Comparison of ENCODE assay signal across 1 cellular context in the genomic region with DNA sequence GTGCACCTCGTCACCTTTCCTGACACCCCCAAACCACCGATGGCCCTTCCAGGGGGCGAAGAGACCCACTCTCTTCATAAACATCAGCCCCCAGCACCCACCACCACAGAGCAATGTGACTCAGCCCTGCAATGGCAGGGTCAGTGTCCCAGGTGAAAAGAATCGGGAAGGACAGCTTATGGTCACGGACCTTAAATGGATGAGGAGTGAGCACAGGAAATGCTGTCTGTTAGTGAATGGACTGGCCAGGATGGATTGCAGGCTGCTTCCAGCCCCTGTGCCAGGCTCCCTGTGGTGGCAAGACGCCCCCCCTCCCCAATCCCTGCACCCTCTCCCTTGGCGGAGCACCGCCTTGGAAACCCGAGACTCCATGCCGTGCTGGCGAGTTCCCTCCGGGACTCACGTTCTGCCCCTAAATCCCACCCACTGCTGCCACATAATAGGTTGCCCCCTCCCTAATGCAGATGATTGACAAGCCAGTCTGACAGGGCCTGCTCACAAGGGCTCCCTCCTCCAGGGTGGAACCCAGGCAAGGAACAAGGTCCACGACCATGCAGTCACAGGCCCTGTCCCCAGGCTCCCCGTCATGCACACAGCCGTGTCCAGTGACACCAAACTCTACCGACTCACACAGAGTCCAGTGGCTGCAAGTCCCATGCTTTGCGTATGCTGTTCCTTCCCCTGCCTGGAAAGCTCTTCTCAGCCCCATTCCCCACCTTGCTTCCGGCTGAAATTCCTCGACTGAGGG.
A peak's percentile ranks its signal among the peaks of the same experiment; 100 is the strongest.
TF ChIP-seq lines count a peak whose summit lies in the region.

No MANE protein-coding gene starts in this region.

TF ChIP-seq in HepG2, 621 proteins besides CTCF, POLR2A, EP300 and RAD21 (continued from another document and continues in another):
- TF ChIP-seq EHMT2 (IDR thresholded peaks at IDR 0.05; ENCODE audit: borderline replicate concordance, low read depth, low read length), result no peak
- peak; percentile 29; the same call in 1 of the 2 replicates for TF ChIP-seq ELF1 (CRISPR knock-in tag; IDR thresholded peaks at IDR 0.05)
- no peak for TF ChIP-seq MLLT10 (CRISPR knock-in tag; IDR thresholded peaks at IDR 0.05)
- TF ChIP-seq FOXA1 (IDR thresholded peaks at IDR 0.05), result no peak
- TF ChIP-seq FOXA1 (CRISPR knock-in tag; IDR thresholded peaks at IDR 0.05), result peak; percentile 23; the same call in 1 of the 2 replicates
- no peak; the same call in 1 of the 2 replicates for TF ChIP-seq MEF2D (CRISPR knock-in tag; IDR thresholded peaks at IDR 0.05)
- no peak for TF ChIP-seq ZNF567 (CRISPR knock-in tag; IDR thresholded peaks at IDR 0.05; ENCODE audit: borderline replicate concordance)
- no peak for TF ChIP-seq SALL2 (CRISPR knock-in tag; IDR thresholded peaks at IDR 0.05)
- no peak for TF ChIP-seq SMARCE1 (IDR thresholded peaks at IDR 0.05; ENCODE audit: borderline replicate concordance)
- TF ChIP-seq NCOA1 (CRISPR knock-in tag; IDR thresholded peaks at IDR 0.05), result no peak
- TF ChIP-seq, protein P1, sequence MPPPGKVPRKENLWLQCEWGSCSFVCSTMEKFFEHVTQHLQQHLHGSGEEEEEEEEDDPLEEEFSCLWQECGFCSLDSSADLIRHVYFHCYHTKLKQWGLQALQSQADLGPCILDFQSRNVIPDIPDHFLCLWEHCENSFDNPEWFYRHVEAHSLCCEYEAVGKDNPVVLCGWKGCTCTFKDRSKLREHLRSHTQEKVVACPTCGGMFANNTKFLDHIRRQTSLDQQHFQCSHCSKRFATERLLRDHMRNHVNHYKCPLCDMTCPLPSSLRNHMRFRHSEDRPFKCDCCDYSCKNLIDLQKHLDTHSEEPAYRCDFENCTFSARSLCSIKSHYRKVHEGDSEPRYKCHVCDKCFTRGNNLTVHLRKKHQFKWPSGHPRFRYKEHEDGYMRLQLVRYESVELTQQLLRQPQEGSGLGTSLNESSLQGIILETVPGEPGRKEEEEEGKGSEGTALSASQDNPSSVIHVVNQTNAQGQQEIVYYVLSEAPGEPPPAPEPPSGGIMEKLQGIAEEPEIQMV (CRISPR knock-in tag; IDR thresholded peaks at IDR 0.05; ENCODE audit: low read depth), result no peak
- TF ChIP-seq ZFAT (CRISPR knock-in tag; conservative IDR thresholded peaks at IDR 0.05), result no peak
- no peak for TF ChIP-seq MAF1 (CRISPR knock-in tag; IDR thresholded peaks at IDR 0.05; ENCODE audit: borderline replicate concordance)
- no peak for TF ChIP-seq NFE2 (CRISPR knock-in tag; IDR thresholded peaks at IDR 0.05)
- TF ChIP-seq ZNF598 (CRISPR knock-in tag; IDR thresholded peaks at IDR 0.05; ENCODE audit: borderline replicate concordance), result no peak
- TF ChIP-seq ZNF225 (CRISPR knock-in tag; IDR thresholded peaks at IDR 0.05), result no peak
- TF ChIP-seq ELF4 (CRISPR knock-in tag; IDR thresholded peaks at IDR 0.05; ENCODE audit: borderline replicate concordance), result no peak
- TF ChIP-seq ZNF484 (CRISPR knock-in tag; IDR thresholded peaks at IDR 0.05; ENCODE audit: borderline replicate concordance, low read depth), result no peak
- TF ChIP-seq ZNF205 (CRISPR knock-in tag; IDR thresholded peaks at IDR 0.05), result peak; percentile 12; the same call in 1 of the 2 replicates
- no peak for TF ChIP-seq ZNF564 (CRISPR knock-in tag; IDR thresholded peaks at IDR 0.05)
- TF ChIP-seq TRAFD1 (CRISPR knock-in tag; IDR thresholded peaks at IDR 0.05; ENCODE audit: borderline replicate concordance), result no peak
- TF ChIP-seq NFATC3 (CRISPR knock-in tag; IDR thresholded peaks at IDR 0.05), result 0 out of 2 replicates have a peak, but pooled peaks have one; percentile 10
- TF ChIP-seq, protein P2, sequence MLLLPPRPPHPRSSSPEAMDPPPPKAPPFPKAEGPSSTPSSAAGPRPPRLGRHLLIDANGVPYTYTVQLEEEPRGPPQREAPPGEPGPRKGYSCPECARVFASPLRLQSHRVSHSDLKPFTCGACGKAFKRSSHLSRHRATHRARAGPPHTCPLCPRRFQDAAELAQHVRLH (CRISPR knock-in tag; IDR thresholded peaks at IDR 0.05; ENCODE audit: borderline replicate concordance, low read depth), result no peak
- TF ChIP-seq ZNF138 (CRISPR knock-in tag; IDR thresholded peaks at IDR 0.05; ENCODE audit: low read depth), result no peak
- TF ChIP-seq TEAD2 (CRISPR knock-in tag; IDR thresholded peaks at IDR 0.05), result no peak
- TF ChIP-seq ZSCAN22 (CRISPR knock-in tag; IDR thresholded peaks at IDR 0.05), result no peak
- TF ChIP-seq ZFP82 (CRISPR knock-in tag; IDR thresholded peaks at IDR 0.05; ENCODE audit: borderline replicate concordance), result no peak
- TF ChIP-seq ZNF670 (CRISPR knock-in tag; IDR thresholded peaks at IDR 0.05; ENCODE audit: borderline replicate concordance), result peak; percentile 77; the same call in 1 of the 2 replicates
- TF ChIP-seq TBP (CRISPR knock-in tag; IDR thresholded peaks at IDR 0.05), result no peak
- TF ChIP-seq, protein P3, sequence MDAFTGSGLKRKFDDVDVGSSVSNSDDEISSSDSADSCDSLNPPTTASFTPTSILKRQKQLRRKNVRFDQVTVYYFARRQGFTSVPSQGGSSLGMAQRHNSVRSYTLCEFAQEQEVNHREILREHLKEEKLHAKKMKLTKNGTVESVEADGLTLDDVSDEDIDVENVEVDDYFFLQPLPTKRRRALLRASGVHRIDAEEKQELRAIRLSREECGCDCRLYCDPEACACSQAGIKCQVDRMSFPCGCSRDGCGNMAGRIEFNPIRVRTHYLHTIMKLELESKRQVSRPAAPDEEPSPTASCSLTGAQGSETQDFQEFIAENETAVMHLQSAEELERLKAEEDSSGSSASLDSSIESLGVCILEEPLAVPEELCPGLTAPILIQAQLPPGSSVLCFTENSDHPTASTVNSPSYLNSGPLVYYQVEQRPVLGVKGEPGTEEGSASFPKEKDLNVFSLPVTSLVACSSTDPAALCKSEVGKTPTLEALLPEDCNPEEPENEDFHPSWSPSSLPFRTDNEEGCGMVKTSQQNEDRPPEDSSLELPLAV (CRISPR knock-in tag; conservative IDR thresholded peaks at IDR 0.05; ENCODE audit: low read depth), result no peak
- TF ChIP-seq ZNF513 (CRISPR knock-in tag; conservative IDR thresholded peaks at IDR 0.05), result no peak
- no peak for TF ChIP-seq ZNF253 (CRISPR knock-in tag; IDR thresholded peaks at IDR 0.05; ENCODE audit: borderline replicate concordance)
- peak; percentile 95 for TF ChIP-seq IRF9 (CRISPR knock-in tag; IDR thresholded peaks at IDR 0.05; ENCODE audit: borderline replicate concordance)
- TF ChIP-seq NFIB (CRISPR knock-in tag; IDR thresholded peaks at IDR 0.05; ENCODE audit: borderline replicate concordance), result no peak
- 0 out of 2 replicates have a peak, but pooled peaks have one; percentile 9 for TF ChIP-seq SIX4 (CRISPR knock-in tag; IDR thresholded peaks at IDR 0.05)
- TF ChIP-seq ZNF136 (CRISPR knock-in tag; IDR thresholded peaks at IDR 0.05; ENCODE audit: low read depth), result no peak
- no peak for TF ChIP-seq ZBTB49 (CRISPR knock-in tag; IDR thresholded peaks at IDR 0.05; ENCODE audit: borderline replicate concordance)
- TF ChIP-seq ZBTB10 (CRISPR knock-in tag; IDR thresholded peaks at IDR 0.05; ENCODE audit: borderline replicate concordance), result no peak
- no peak for TF ChIP-seq ARNT (IDR thresholded peaks at IDR 0.05)
- no peak for TF ChIP-seq RBM39 (IDR thresholded peaks at IDR 0.05; ENCODE audit: low read depth, low read length, poor library complexity, severe bottlenecking)
- no peak for TF ChIP-seq MAFG (CRISPR knock-in tag; IDR thresholded peaks at IDR 0.05)
- TF ChIP-seq NKX3-1 (CRISPR knock-in tag; IDR thresholded peaks at IDR 0.05), result no peak
- TF ChIP-seq, protein P4, sequence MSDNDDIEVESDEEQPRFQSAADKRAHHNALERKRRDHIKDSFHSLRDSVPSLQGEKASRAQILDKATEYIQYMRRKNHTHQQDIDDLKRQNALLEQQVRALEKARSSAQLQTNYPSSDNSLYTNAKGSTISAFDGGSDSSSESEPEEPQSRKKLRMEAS (IDR thresholded peaks at IDR 0.05), result peak; percentile 57
- no peak for TF ChIP-seq MIER3 (CRISPR knock-in tag; IDR thresholded peaks at IDR 0.05; ENCODE audit: borderline replicate concordance)
- TF ChIP-seq ZNF615 (CRISPR knock-in tag; IDR thresholded peaks at IDR 0.05; ENCODE audit: borderline replicate concordance), result no peak
- TF ChIP-seq ZNF44 (CRISPR knock-in tag; IDR thresholded peaks at IDR 0.05), result no peak
- no peak for TF ChIP-seq ZNF776 (CRISPR knock-in tag; IDR thresholded peaks at IDR 0.05)
- no peak for TF ChIP-seq STAT5B (CRISPR knock-in tag; IDR thresholded peaks at IDR 0.05)
- no peak for TF ChIP-seq DNMT3B (CRISPR knock-in tag; conservative IDR thresholded peaks at IDR 0.05)
- TF ChIP-seq FOSL1 (CRISPR knock-in tag; IDR thresholded peaks at IDR 0.05; ENCODE audit: borderline replicate concordance), result no peak
- TF ChIP-seq HDAC1 (CRISPR knock-in tag; IDR thresholded peaks at IDR 0.05), result peak; percentile 44
- no peak for TF ChIP-seq ZNF275 (CRISPR knock-in tag; IDR thresholded peaks at IDR 0.05; ENCODE audit: borderline replicate concordance)
- TF ChIP-seq HMGA1 (CRISPR knock-in tag; conservative IDR thresholded peaks at IDR 0.05), result no peak
- no peak for TF ChIP-seq SRSF4 (IDR thresholded peaks at IDR 0.05; ENCODE audit: low read depth, low read length, poor library complexity, severe bottlenecking)
- TF ChIP-seq NFRKB (IDR thresholded peaks at IDR 0.05), result no peak
